1 cellular context compared by ENCODE assay signal in the genomic region with DNA sequence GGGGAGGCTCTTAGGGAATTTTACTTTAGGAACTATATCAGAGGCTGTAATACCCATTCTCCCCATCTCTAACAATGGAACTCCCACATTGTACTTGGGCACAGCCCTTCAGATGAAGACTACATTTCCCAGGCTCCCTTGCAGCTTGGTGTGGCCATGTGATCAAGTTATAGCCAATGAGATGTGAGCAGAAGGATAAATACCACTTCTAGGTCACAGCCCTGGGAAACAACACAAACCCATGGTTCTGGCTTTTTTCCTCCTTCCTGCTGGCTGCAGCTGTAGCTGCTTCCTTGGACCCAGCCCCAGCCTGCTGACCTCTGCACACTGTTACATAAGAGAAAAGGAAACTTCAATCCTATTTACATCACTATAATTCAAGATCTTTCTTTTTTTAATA.
TF ChIP-seq lines count a peak whose summit lies in the region.

No MANE protein-coding gene starts in this region.

TF ChIP-seq in GM12878, 131 proteins besides CTCF, POLR2A, EP300 and RAD21 (continued from another document):
- TF ChIP-seq SKIL (IDR thresholded peaks at IDR 0.05; ENCODE audit: low read depth, poor library complexity, severe bottlenecking), result no peak
- TF ChIP-seq SIX5 (IDR thresholded peaks at IDR 0.05; ENCODE audit: low read depth, low read length, severe bottlenecking), result peak; percentile 81
- TF ChIP-seq TARDBP (IDR thresholded peaks at IDR 0.05; ENCODE audit: borderline replicate concordance), result no peak
- no peak for TF ChIP-seq RUNX3 (IDR thresholded peaks at IDR 0.05; ENCODE audit: low read length)
- TF ChIP-seq CBX5 (IDR thresholded peaks at IDR 0.05; ENCODE audit: low read depth), result no peak
- TF ChIP-seq, protein P1, sequence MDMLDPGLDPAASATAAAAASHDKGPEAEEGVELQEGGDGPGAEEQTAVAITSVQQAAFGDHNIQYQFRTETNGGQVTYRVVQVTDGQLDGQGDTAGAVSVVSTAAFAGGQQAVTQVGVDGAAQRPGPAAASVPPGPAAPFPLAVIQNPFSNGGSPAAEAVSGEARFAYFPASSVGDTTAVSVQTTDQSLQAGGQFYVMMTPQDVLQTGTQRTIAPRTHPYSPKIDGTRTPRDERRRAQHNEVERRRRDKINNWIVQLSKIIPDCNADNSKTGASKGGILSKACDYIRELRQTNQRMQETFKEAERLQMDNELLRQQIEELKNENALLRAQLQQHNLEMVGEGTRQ (IDR thresholded peaks at IDR 0.05; ENCODE audit: borderline replicate concordance, low read depth, low read length), result peak; percentile 70
- TF ChIP-seq SPI1 (IDR thresholded peaks at IDR 0.05; ENCODE audit: borderline replicate concordance, insufficient read depth, low read depth, low read length), result no peak
- no peak for TF ChIP-seq CHD4 (IDR thresholded peaks at IDR 0.05)
- TF ChIP-seq ASH2L (IDR thresholded peaks at IDR 0.05; ENCODE audit: borderline replicate concordance, low read depth), result no peak
- TF ChIP-seq SMAD1 (IDR thresholded peaks at IDR 0.05; ENCODE audit: low read depth, partially characterized antibody), result no peak
- peak; percentile 79 for TF ChIP-seq RAD51 (IDR thresholded peaks at IDR 0.05)
- TF ChIP-seq PAX8 (IDR thresholded peaks at IDR 0.05), result no peak
- peak; percentile 83 for TF ChIP-seq ATF3 (IDR thresholded peaks at IDR 0.05; ENCODE audit: borderline replicate concordance, extremely low read depth, low read depth, low read length)
- TF ChIP-seq YBX1 (IDR thresholded peaks at IDR 0.05), result no peak
- no peak for TF ChIP-seq JUNB (IDR thresholded peaks at IDR 0.05)
- TF ChIP-seq POU2F2 (IDR thresholded peaks at IDR 0.05; ENCODE audit: borderline replicate concordance, low read depth, low read length), result no peak
- TF ChIP-seq SIN3A (IDR thresholded peaks at IDR 0.05; ENCODE audit: low read depth, low read length), result no peak
- no peak for TF ChIP-seq RCOR1 (conservative IDR thresholded peaks at IDR 0.05; ENCODE audit: low read depth, low read length)
- TF ChIP-seq, protein P2, sequence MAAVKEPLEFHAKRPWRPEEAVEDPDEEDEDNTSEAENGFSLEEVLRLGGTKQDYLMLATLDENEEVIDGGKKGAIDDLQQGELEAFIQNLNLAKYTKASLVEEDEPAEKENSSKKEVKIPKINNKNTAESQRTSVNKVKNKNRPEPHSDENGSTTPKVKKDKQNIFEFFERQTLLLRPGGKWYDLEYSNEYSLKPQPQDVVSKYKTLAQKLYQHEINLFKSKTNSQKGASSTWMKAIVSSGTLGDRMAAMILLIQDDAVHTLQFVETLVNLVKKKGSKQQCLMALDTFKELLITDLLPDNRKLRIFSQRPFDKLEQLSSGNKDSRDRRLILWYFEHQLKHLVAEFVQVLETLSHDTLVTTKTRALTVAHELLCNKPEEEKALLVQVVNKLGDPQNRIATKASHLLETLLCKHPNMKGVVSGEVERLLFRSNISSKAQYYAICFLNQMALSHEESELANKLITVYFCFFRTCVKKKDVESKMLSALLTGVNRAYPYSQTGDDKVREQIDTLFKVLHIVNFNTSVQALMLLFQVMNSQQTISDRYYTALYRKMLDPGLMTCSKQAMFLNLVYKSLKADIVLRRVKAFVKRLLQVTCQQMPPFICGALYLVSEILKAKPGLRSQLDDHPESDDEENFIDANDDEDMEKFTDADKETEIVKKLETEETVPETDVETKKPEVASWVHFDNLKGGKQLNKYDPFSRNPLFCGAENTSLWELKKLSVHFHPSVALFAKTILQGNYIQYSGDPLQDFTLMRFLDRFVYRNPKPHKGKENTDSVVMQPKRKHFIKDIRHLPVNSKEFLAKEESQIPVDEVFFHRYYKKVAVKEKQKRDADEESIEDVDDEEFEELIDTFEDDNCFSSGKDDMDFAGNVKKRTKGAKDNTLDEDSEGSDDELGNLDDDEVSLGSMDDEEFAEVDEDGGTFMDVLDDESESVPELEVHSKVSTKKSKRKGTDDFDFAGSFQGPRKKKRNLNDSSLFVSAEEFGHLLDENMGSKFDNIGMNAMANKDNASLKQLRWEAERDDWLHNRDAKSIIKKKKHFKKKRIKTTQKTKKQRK (IDR thresholded peaks at IDR 0.05; ENCODE audit: low read depth, low read length), result no peak
- no peak for TF ChIP-seq BMI1 (IDR thresholded peaks at IDR 0.05; ENCODE audit: borderline replicate concordance)
- TF ChIP-seq RB1 (IDR thresholded peaks at IDR 0.05; ENCODE audit: borderline replicate concordance), result no peak
- TF ChIP-seq SMAD5 (IDR thresholded peaks at IDR 0.05; ENCODE audit: low read depth), result no peak
- TF ChIP-seq FOXK2 (IDR thresholded peaks at IDR 0.05), result no peak
- TF ChIP-seq IKZF2 (IDR thresholded peaks at IDR 0.05), result no peak
- 0 out of 2 replicates have a peak, but pooled peaks have one; percentile 39 for TF ChIP-seq YY1 (IDR thresholded peaks at IDR 0.05; ENCODE audit: low read depth, low read length)
- TF ChIP-seq, protein P3, sequence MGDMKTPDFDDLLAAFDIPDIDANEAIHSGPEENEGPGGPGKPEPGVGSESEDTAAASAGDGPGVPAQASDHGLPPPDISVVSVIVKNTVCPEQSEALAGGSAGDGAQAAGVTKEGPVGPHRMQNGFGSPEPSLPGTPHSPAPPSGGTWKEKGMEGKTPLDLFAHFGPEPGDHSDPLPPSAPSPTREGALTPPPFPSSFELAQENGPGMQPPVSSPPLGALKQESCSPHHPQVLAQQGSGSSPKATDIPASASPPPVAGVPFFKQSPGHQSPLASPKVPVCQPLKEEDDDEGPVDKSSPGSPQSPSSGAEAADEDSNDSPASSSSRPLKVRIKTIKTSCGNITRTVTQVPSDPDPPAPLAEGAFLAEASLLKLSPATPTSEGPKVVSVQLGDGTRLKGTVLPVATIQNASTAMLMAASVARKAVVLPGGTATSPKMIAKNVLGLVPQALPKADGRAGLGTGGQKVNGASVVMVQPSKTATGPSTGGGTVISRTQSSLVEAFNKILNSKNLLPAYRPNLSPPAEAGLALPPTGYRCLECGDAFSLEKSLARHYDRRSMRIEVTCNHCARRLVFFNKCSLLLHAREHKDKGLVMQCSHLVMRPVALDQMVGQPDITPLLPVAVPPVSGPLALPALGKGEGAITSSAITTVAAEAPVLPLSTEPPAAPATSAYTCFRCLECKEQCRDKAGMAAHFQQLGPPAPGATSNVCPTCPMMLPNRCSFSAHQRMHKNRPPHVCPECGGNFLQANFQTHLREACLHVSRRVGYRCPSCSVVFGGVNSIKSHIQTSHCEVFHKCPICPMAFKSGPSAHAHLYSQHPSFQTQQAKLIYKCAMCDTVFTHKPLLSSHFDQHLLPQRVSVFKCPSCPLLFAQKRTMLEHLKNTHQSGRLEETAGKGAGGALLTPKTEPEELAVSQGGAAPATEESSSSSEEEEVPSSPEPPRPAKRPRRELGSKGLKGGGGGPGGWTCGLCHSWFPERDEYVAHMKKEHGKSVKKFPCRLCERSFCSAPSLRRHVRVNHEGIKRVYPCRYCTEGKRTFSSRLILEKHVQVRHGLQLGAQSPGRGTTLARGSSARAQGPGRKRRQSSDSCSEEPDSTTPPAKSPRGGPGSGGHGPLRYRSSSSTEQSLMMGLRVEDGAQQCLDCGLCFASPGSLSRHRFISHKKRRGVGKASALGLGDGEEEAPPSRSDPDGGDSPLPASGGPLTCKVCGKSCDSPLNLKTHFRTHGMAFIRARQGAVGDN (IDR thresholded peaks at IDR 0.05), result no peak
- TF ChIP-seq KLF5 (IDR thresholded peaks at IDR 0.05; ENCODE audit: partially characterized antibody), result no peak
